39 cellular contexts compared by ENCODE assay signal in the genomic region with DNA sequence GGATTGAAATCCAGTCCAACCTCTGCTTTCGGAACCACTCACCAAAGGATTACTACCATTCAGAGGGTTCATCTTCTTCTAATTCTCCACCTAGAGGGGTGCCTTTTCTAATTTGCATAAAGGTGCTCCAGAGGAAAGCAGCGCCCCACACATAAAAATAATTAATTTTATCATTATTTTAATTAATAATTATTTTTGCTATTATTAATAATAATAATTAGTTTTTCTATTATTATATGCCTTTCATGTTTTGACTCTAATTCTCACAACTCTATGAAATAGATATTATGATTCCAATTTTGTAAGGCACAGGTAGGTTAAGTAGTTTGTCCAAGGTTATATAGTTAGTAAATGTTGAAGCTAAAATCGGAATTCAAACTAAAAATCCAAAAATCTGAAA. TPM values are rescaled to one million over a fixed set of nuclear protein-coding genes. Genes with fewer than 3 reads are reported as not detected.
"Had no signal": no experiment of that assay in that cellular context is flagged by ENCODE, and none has a peak within 500 bp of the region (broad histone marks: within the 10 kb centered on the region; RNA-seq: fewer than 3 reads in every experiment).

No MANE protein-coding gene starts in this region.

- H3K4me3 ChIP-seq: adrenal gland, ascending aorta, body of pancreas, breast epithelium, cardiac muscle cell had no signal

- H3K9me3 ChIP-seq: adrenal gland, ascending aorta, body of pancreas had no signal

- ATAC-seq: activated naive CD4-positive, alpha-beta T cell treated with anti-CD3 and anti-CD28 coated beads, Interleukin-2, amount 50 U/mL, for 72 hours; activated naive CD8-positive, alpha-beta T cell treated with anti-CD3 and anti-CD28 coated beads, Interleukin-2, amount 50 U/mL, for 24 hours; activated T-cell treated with anti-CD3 and anti-CD28 coated beads, Interleukin-2, amount 50 U/mL, for 4 hours; activated T-cell treated with anti-CD3 and anti-CD28 coated beads, Interleukin-2, amount 50 U/mL, for 72 hours; activated T-helper 17 cell treated with anti-CD3 and anti-CD28 coated beads, Interleukin-2, amount 50 U/mL, for 72 hours; body of pancreas had no signal

- H3K4me1 Mint-ChIP-seq: activated naive CD4-positive, alpha-beta T cell treated with anti-CD3 and anti-CD28 coated beads, Interleukin-2, amount 10 ng/mL, durations not matched to agents 7 days and 5 days; activated naive CD4-positive, alpha-beta T cell treated with anti-CD3 and anti-CD28 coated beads, Interleukin-2, amount 50 U/mL, for 24 hours; activated naive CD8-positive, alpha-beta T cell treated with anti-CD3 and anti-CD28 coated beads for 36 hours; activated naive CD8-positive, alpha-beta T cell treated with anti-CD3 and anti-CD28 coated beads, Interleukin-2, amount 10 ng/mL, durations not matched to agents 7 days and 5 days; activated naive CD8-positive, alpha-beta T cell treated with anti-CD3 and anti-CD28 coated beads, Interleukin-2, amount 50 U/mL, for 24 hours; activated T-helper 17 cell treated with anti-CD3 and anti-CD28 coated beads, Interleukin-2, amount 50 U/mL, for 72 hours; brain; central memory CD8-positive, alpha-beta T cell had no signal

- H3K27me3 Mint-ChIP-seq: activated naive CD4-positive, alpha-beta T cell treated with anti-CD3 and anti-CD28 coated beads, Interleukin-2, amount 10 ng/mL, durations not matched to agents 7 days and 5 days; activated naive CD4-positive, alpha-beta T cell treated with anti-CD3 and anti-CD28 coated beads, Interleukin-2, amount 50 U/mL, for 24 hours; activated naive CD8-positive, alpha-beta T cell; activated naive CD8-positive, alpha-beta T cell treated with anti-CD3 and anti-CD28 coated beads for 36 hours; activated naive CD8-positive, alpha-beta T cell treated with anti-CD3 and anti-CD28 coated beads, Interleukin-2, amount 50 U/mL, for 24 hours; activated T-cell treated with anti-CD3 and anti-CD28 coated beads, Interleukin-2, amount 50 U/mL, for 24 hours; activated T-helper 17 cell treated with anti-CD3 and anti-CD28 coated beads, Interleukin-2, amount 50 U/mL, for 72 hours; brain; central memory CD8-positive, alpha-beta T cell had no signal

- H3K9me3 Mint-ChIP-seq: activated naive CD4-positive, alpha-beta T cell treated with anti-CD3 and anti-CD28 coated beads, Interleukin-2, amount 10 ng/mL, durations not matched to agents 7 days and 5 days; activated naive CD4-positive, alpha-beta T cell treated with anti-CD3 and anti-CD28 coated beads, Interleukin-2, amount 50 U/mL, for 24 hours; activated naive CD8-positive, alpha-beta T cell treated with anti-CD3 and anti-CD28 coated beads, Interleukin-2, amount 10 ng/mL, durations not matched to agents 7 days and 5 days; activated naive CD8-positive, alpha-beta T cell treated with anti-CD3 and anti-CD28 coated beads, Interleukin-2, amount 50 U/mL, for 24 hours; activated T-cell treated with anti-CD3 and anti-CD28 coated beads, Interleukin-2, amount 50 U/mL, for 24 hours; activated T-cell treated with anti-CD3 and anti-CD28 coated beads, Interleukin-2, amount 50 U/mL, for 4 hours; activated T-helper 1 cell treated with anti-CD3 and anti-CD28 coated beads, Interleukin-12 subunit alpha, Interleukin-12 subunit beta, Interleukin-2, Interleukin-4 antibody, amounts not matched to agents 30 ng/mL and 10 ng/mL and 1 ng/mL, durations not matched to agents 14 hours and 24 hours and 36 hours; activated T-helper 17 cell treated with anti-CD3 and anti-CD28 coated beads, Interleukin-2, amount 50 U/mL, for 72 hours; activated T-helper 2 cell treated with anti-CD3 and anti-CD28 coated beads, Interferon-gamma antibody, Interleukin-2, Interleukin-4, amounts not matched to agents 10 μg/mL and 5 μg/mL and 100 μg/mL, durations not matched to agents 14 hours and 24 hours and 36 hours; brain had no signal

- H3K36me3 ChIP-seq: adrenal gland, ascending aorta, brain microvascular endothelial cell, breast epithelium, cardiac muscle cell had no signal

- H3K4me3 Mint-ChIP-seq: activated naive CD4-positive, alpha-beta T cell treated with anti-CD3 and anti-CD28 coated beads for 36 hours; activated naive CD4-positive, alpha-beta T cell treated with anti-CD3 and anti-CD28 coated beads, Interleukin-2, amount 10 ng/mL, durations not matched to agents 7 days and 5 days; activated naive CD4-positive, alpha-beta T cell treated with anti-CD3 and anti-CD28 coated beads, Interleukin-2, amount 50 U/mL, for 24 hours; activated naive CD8-positive, alpha-beta T cell; activated naive CD8-positive, alpha-beta T cell treated with anti-CD3 and anti-CD28 coated beads for 36 hours; activated naive CD8-positive, alpha-beta T cell treated with anti-CD3 and anti-CD28 coated beads, Interleukin-2, amount 10 ng/mL, durations not matched to agents 7 days and 5 days; activated naive CD8-positive, alpha-beta T cell treated with anti-CD3 and anti-CD28 coated beads, Interleukin-2, amount 50 U/mL, for 24 hours; activated T-cell treated with anti-CD3 and anti-CD28 coated beads, Interleukin-2, amount 50 U/mL, for 24 hours; activated T-cell treated with anti-CD3 and anti-CD28 coated beads, Interleukin-2, amount 50 U/mL, for 4 hours; activated T-cell treated with anti-CD3 and anti-CD28 coated beads, Interleukin-2, amount 50 U/mL, for 72 hours; activated T-helper 1 cell treated with anti-CD3 and anti-CD28 coated beads, Interleukin-12 subunit alpha, Interleukin-12 subunit beta, Interleukin-2, Interleukin-4 antibody, amounts not matched to agents 30 ng/mL and 10 ng/mL and 1 ng/mL, durations not matched to agents 14 hours and 24 hours and 36 hours; activated T-helper 17 cell treated with anti-CD3 and anti-CD28 coated beads, Interleukin-2, amount 50 U/mL, for 72 hours; brain; central memory CD8-positive, alpha-beta T cell had no signal

- H3K36me3 Mint-ChIP-seq: activated naive CD4-positive, alpha-beta T cell treated with anti-CD3 and anti-CD28 coated beads, Interleukin-2, amount 10 ng/mL, durations not matched to agents 7 days and 5 days; activated naive CD4-positive, alpha-beta T cell treated with anti-CD3 and anti-CD28 coated beads, Interleukin-2, amount 50 U/mL, for 24 hours; activated naive CD4-positive, alpha-beta T cell treated with anti-CD3 and anti-CD28 coated beads, Interleukin-2, amount 50 U/mL, for 72 hours; activated naive CD8-positive, alpha-beta T cell; activated naive CD8-positive, alpha-beta T cell treated with anti-CD3 and anti-CD28 coated beads for 36 hours; activated naive CD8-positive, alpha-beta T cell treated with anti-CD3 and anti-CD28 coated beads, Interleukin-2, amount 10 ng/mL, durations not matched to agents 7 days and 5 days had no signal

- H3K4me1 ChIP-seq: adrenal gland, ascending aorta, body of pancreas, breast epithelium had no signal

- H3K27ac Mint-ChIP-seq: activated naive CD4-positive, alpha-beta T cell treated with anti-CD3 and anti-CD28 coated beads for 36 hours; activated naive CD4-positive, alpha-beta T cell treated with anti-CD3 and anti-CD28 coated beads, Interleukin-2, amount 10 ng/mL, durations not matched to agents 7 days and 5 days; activated naive CD4-positive, alpha-beta T cell treated with anti-CD3 and anti-CD28 coated beads, Interleukin-2, amount 50 U/mL, for 24 hours; activated naive CD4-positive, alpha-beta T cell treated with anti-CD3 and anti-CD28 coated beads, Interleukin-2, amount 50 U/mL, for 72 hours; activated naive CD8-positive, alpha-beta T cell; activated naive CD8-positive, alpha-beta T cell treated with anti-CD3 and anti-CD28 coated beads for 36 hours; activated naive CD8-positive, alpha-beta T cell treated with anti-CD3 and anti-CD28 coated beads, Interleukin-2, amount 10 ng/mL, durations not matched to agents 7 days and 5 days; activated naive CD8-positive, alpha-beta T cell treated with anti-CD3 and anti-CD28 coated beads, Interleukin-2, amount 50 U/mL, for 24 hours; activated T-cell treated with anti-CD3 and anti-CD28 coated beads, Interleukin-2, amount 50 U/mL, for 24 hours; activated T-cell treated with anti-CD3 and anti-CD28 coated beads, Interleukin-2, amount 50 U/mL, for 72 hours; activated T-helper 1 cell treated with anti-CD3 and anti-CD28 coated beads, Interleukin-12 subunit alpha, Interleukin-12 subunit beta, Interleukin-2, Interleukin-4 antibody, amounts not matched to agents 30 ng/mL and 10 ng/mL and 1 ng/mL, durations not matched to agents 14 hours and 24 hours and 36 hours; activated T-helper 17 cell treated with anti-CD3 and anti-CD28 coated beads, Interleukin-2, amount 50 U/mL, for 72 hours; activated T-helper 2 cell treated with anti-CD3 and anti-CD28 coated beads, Interferon-gamma antibody, Interleukin-2, Interleukin-4, amounts not matched to agents 10 μg/mL and 5 μg/mL and 100 μg/mL, durations not matched to agents 14 hours and 24 hours and 36 hours; brain had no signal

- FAIRE-seq: astrocyte, bronchial epithelial cell had no signal

- H3K27ac ChIP-seq: adrenal gland, ascending aorta, body of pancreas, brain microvascular endothelial cell, breast epithelium, cardiac muscle cell had no signal

- DNase-seq: activated effector memory CD4-positive, alpha-beta T cell treated with anti-CD3 and anti-CD28 coated beads, Interleukin-2, amount 50 U/mL, for 16 hours; activated effector memory CD4-positive, alpha-beta T cell treated with Interleukin-2 at 50 U/mL for 16 hours; activated gamma-delta T cell; activated gamma-delta T cell treated with Interleukin-2 at 50 U/mL for 16 hours; activated naive CD4-positive, alpha-beta T cell; activated naive CD4-positive, alpha-beta T cell treated with anti-CD3 and anti-CD28 coated beads for 36 hours; activated naive CD4-positive, alpha-beta T cell treated with anti-CD3 and anti-CD28 coated beads, Interleukin-2, amount 10 ng/mL, durations not matched to agents 7 days and 5 days; activated naive CD4-positive, alpha-beta T cell treated with anti-CD3 and anti-CD28 coated beads, Interleukin-2, amount 50 U/mL, for 16 hours; activated naive CD4-positive, alpha-beta T cell treated with Interleukin-2 at 50 U/mL for 16 hours; activated naive CD8-positive, alpha-beta T cell treated with anti-CD3 and anti-CD28 coated beads for 36 hours; activated naive CD8-positive, alpha-beta T cell treated with anti-CD3 and anti-CD28 coated beads, Interleukin-2, amount 10 ng/mL, durations not matched to agents 7 days and 5 days; activated naive CD8-positive, alpha-beta T cell treated with anti-CD3 and anti-CD28 coated beads, Interleukin-2, amount 50 U/mL, for 24 hours; activated T-cell treated with anti-CD3 and anti-CD28 coated beads, Interleukin-2, amount 50 U/mL, for 24 hours; activated T-cell treated with anti-CD3 and anti-CD28 coated beads, Interleukin-2, amount 50 U/mL, for 4 hours; activated T-cell treated with anti-CD3 and anti-CD28 coated beads, Interleukin-2, amount 50 U/mL, for 48 hours; activated T-cell treated with anti-CD3 and anti-CD28 coated beads, Interleukin-2, amount 50 U/mL, for 72 hours; adrenal gland; amniotic stem cell; amygdala; anterior cingulate cortex; aorta; body of pancreas; brain microvascular endothelial cell; caudate nucleus; central memory CD4-positive, alpha-beta T cell; cerebellar nuclear complex had no signal

- H3K27me3 ChIP-seq: adrenal gland, ascending aorta, body of pancreas, brain microvascular endothelial cell, breast epithelium, cardiac muscle cell had no signal

RNA-seq across cellular contexts. Expression of gene UNC80, which starts 51.9 kb away (rescaled TPM):
- total RNA-seq: activated naive CD4-positive, alpha-beta T cell treated with anti-CD3 and anti-CD28 coated beads for 36 hours; activated naive CD4-positive, alpha-beta T cell treated with anti-CD3 and anti-CD28 coated beads, Interleukin-2, amount 50 U/mL, for 72 hours; activated naive CD8-positive, alpha-beta T cell treated with anti-CD3 and anti-CD28 coated beads for 36 hours; activated naive CD8-positive, alpha-beta T cell treated with anti-CD3 and anti-CD28 coated beads, Interleukin-2, amount 10 ng/mL, durations not matched to agents 7 days and 5 days; activated T-cell treated with anti-CD3 and anti-CD28 coated beads, Interleukin-2, amount 50 U/mL, for 72 hours; activated T-helper 1 cell treated with anti-CD3 and anti-CD28 coated beads, Interleukin-12 subunit alpha, Interleukin-12 subunit beta, Interleukin-2, Interleukin-4 antibody, amounts not matched to agents 30 ng/mL and 10 ng/mL and 1 ng/mL, durations not matched to agents 14 hours and 24 hours and 36 hours; activated T-helper 17 cell treated with anti-CD3 and anti-CD28 coated beads, Interleukin-2, amount 50 U/mL, for 72 hours; activated T-helper 2 cell treated with anti-CD3 and anti-CD28 coated beads, Interferon-gamma antibody, Interleukin-2, Interleukin-4, amounts not matched to agents 10 μg/mL and 5 μg/mL and 100 μg/mL, durations not matched to agents 14 hours and 24 hours and 36 hours; aorta had no signal
- polyA plus RNA-seq: aorta had no signal
